1 cellular context compared by ENCODE assay signal in genomic region chr3:53668872-53669271, GRCh38.
TF ChIP-seq lines count a peak whose summit lies in the region.

No MANE protein-coding gene starts in this region.

TF ChIP-seq in GM23338, 12 proteins besides CTCF, POLR2A, EP300 and RAD21 (continued from another document):
- TF ChIP-seq, protein P1, sequence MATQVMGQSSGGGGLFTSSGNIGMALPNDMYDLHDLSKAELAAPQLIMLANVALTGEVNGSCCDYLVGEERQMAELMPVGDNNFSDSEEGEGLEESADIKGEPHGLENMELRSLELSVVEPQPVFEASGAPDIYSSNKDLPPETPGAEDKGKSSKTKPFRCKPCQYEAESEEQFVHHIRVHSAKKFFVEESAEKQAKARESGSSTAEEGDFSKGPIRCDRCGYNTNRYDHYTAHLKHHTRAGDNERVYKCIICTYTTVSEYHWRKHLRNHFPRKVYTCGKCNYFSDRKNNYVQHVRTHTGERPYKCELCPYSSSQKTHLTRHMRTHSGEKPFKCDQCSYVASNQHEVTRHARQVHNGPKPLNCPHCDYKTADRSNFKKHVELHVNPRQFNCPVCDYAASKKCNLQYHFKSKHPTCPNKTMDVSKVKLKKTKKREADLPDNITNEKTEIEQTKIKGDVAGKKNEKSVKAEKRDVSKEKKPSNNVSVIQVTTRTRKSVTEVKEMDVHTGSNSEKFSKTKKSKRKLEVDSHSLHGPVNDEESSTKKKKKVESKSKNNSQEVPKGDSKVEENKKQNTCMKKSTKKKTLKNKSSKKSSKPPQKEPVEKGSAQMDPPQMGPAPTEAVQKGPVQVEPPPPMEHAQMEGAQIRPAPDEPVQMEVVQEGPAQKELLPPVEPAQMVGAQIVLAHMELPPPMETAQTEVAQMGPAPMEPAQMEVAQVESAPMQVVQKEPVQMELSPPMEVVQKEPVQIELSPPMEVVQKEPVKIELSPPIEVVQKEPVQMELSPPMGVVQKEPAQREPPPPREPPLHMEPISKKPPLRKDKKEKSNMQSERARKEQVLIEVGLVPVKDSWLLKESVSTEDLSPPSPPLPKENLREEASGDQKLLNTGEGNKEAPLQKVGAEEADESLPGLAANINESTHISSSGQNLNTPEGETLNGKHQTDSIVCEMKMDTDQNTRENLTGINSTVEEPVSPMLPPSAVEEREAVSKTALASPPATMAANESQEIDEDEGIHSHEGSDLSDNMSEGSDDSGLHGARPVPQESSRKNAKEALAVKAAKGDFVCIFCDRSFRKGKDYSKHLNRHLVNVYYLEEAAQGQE (IDR thresholded peaks at IDR 0.05; ENCODE audit: unreplicated experiment), result no peak
